In genomic region chr19:45470147-45471081, GRCh38 we compare ENCODE assay signal across 8 cellular contexts. TPM values are rescaled to one million over a fixed set of nuclear protein-coding genes. Genes with fewer than 3 reads are reported as not detected.
DNase-seq lines count a peak whose midpoint lies in the region; ATAC-seq and TF ChIP-seq lines count a peak whose summit lies in the region.

No MANE protein-coding gene starts in this region.

- peaks cover 5% of the 10 kb centered on the region for H3K4me1 ChIP-seq in ectodermal cell (ENCODE audit: control insufficient read depth, insufficient read depth, low read length)

- H3K9me3 Mint-ChIP-seq in T-cell (no peaks in the 10 kb centered on the region), nephron progenitor cell (no peaks in the 10 kb centered on the region)

- H3K27ac Mint-ChIP-seq in T-cell (peak overlapping the region; percentile 93 to 97), nephron progenitor cell (no peak overlapping the region)

- H3K27ac ChIP-seq in ectodermal cell (ENCODE audit: insufficient read depth, low read depth, low read length, poor library complexity, severe bottlenecking) = no peak overlapping the region

- ATAC-seq in T-cell (replicated peaks in 1 of 4) (no peak), HG02623 (IDR thresholded peaks at IDR 0.05; ENCODE audit: unreplicated experiment) (no peak)

- 83 to 84% methylated on average over 37 to 39 of the region's 40 CpGs for WGBS in ectodermal cell, 2 experiments

- TF ChIP-seq CTCF in GM12875 (IDR thresholded peaks at IDR 0.05; ENCODE audit: borderline replicate concordance, insufficient read depth, low read depth, low read length) = no peak
- no peak for TF ChIP-seq CTCF in nephron progenitor cell (IDR thresholded peaks at IDR 0.05)
- no peak for TF ChIP-seq CTCF in GM10248 (IDR thresholded peaks at IDR 0.05; ENCODE audit: control extremely low read depth, extremely low read depth, low read depth, missing control alignments)

- peaks cover 41 to 50% (median 42%) of the 10 kb centered on the region in 3 donors for H3K4me1 Mint-ChIP-seq in T-cell
- H3K4me1 Mint-ChIP-seq in nephron progenitor cell = peaks cover 62% of the 10 kb centered on the region

- H3K36me3 Mint-ChIP-seq in T-cell (peaks cover 34% of the 10 kb centered on the region), nephron progenitor cell (ENCODE audit: low read depth) (no peaks in the 10 kb centered on the region)

- H3K4me3 ChIP-seq in GM12875 (ENCODE audit: low read depth, low read length) (peak overlapping the region; percentile 57), ectodermal cell (ENCODE audit: insufficient read depth, low read depth, low read length) (peak overlapping the region; percentile 55), H7 (ENCODE audit: insufficient read depth, low read depth, low read length) (no peak overlapping the region)

- POLR2A ChIA-PET in T-cell (lab: Charles Lee) (interaction anchor here (0.6 to 3.1 kb wide), 5 partner anchors 8 to 35 kb away, joined by 3 to 48 read pairs (median 7); no protein-coding TSS in a partner anchor), GM10248 (lab: Yijun Ruan, JAX) (interaction anchor here (0.6 to 3.7 kb wide), 8 partner anchors 8 to 171 kb away, joined by 3 to 48 read pairs (median 7); partner anchors contain the start of gene VASP)

- no peaks in the 10 kb centered on the region for H3K9me3 ChIP-seq in ectodermal cell (ENCODE audit: control insufficient read depth, low read length)

- peaks cover 69% of the 10 kb centered on the region for H3K27me3 ChIP-seq in ectodermal cell (ENCODE audit: control insufficient read depth, insufficient read depth, low read length, poor library complexity, severe bottlenecking)
- H3K27me3 ChIP-seq in H7 (ENCODE audit: control insufficient read depth, insufficient read depth, low read length) = peaks cover 14% of the 10 kb centered on the region

- peak in 3 of 34 experiments; percentile 25 to 50 (median 38) for DNase-seq in T-cell
- DNase-seq in nephron progenitor cell = peak; percentile 50
- DNase-seq in GM10248 (ENCODE audit: extremely low spot score) = no peak
- no peak for DNase-seq in H7
- DNase-seq in OCI-M1 (lab: John Stamatoyannopoulos, UW) = no peak

- peaks cover 13 to 16% of the 10 kb centered on the region in 2 donors for H3K27me3 Mint-ChIP-seq in T-cell
- peaks cover 83% of the 10 kb centered on the region for H3K27me3 Mint-ChIP-seq in nephron progenitor cell (ENCODE audit: low read depth, poor library complexity)

- H3K4me3 Mint-ChIP-seq in T-cell (peak overlapping the region; percentile 89 to 95 (median 89)), nephron progenitor cell (peak overlapping the region; percentile 87)

- CTCF ChIA-PET in T-cell (lab: Charles Lee) = interaction anchor here in 1 of 2 donors (1.0 to 4.8 kb wide), 3 partner anchors 8 to 31 kb away, joined by 3 to 31 read pairs (median 24); no protein-coding TSS in a partner anchor
- CTCF ChIA-PET in GM10248 (lab: Yijun Ruan, JAX) = interaction anchor here (1.0 to 11.8 kb wide), 12 partner anchors 7 to 172 kb away, joined by 3 to 339 read pairs (median 6); no protein-coding TSS in a partner anchor

- H3K36me3 ChIP-seq in ectodermal cell (ENCODE audit: control insufficient read depth, insufficient read depth, low read length) = no peaks in the 10 kb centered on the region
- no peaks in the 10 kb centered on the region for H3K36me3 ChIP-seq in H7 (replicated peaks; ENCODE audit: control insufficient read depth, insufficient read depth, low read length)

RNA-seq across cellular contexts. Expression of gene FOSB, which starts 2.6 kb away (rescaled TPM):
- 1,000 to 10,000 TPM in 1 of 5 donors, 100 to 1,000 TPM in 1, 10 to 100 TPM in 1, 1 to 10 TPM in 2; 6.7 to 1,173 (median 10.4) TPM for total RNA-seq in T-cell
- polyA plus RNA-seq in ectodermal cell (2013, experiment 1 of 4) = 5.4 TPM
- 4.4 TPM for polyA plus RNA-seq in ectodermal cell (2013, experiment 2 of 4)
- polyA plus RNA-seq in ectodermal cell (2013, experiment 3 of 4) = 2.6 TPM
- polyA plus RNA-seq in ectodermal cell (2013, experiment 4 of 4) = 3.3 TPM
- 1.6 and 10.3 TPM in 2 replicates for total RNA-seq in H7 (2014; rRNA removed; shearing (Covaris generic))

RNA-seq across cellular contexts. Expression of gene RTN2, which starts 26.4 kb away (rescaled TPM):
- total RNA-seq in T-cell = 1 to 10 TPM; 1.7 to 2.5 (median 2.2) TPM
- polyA plus RNA-seq in ectodermal cell (2013, experiment 1 of 4) = 20.9 TPM
- 23.0 TPM for polyA plus RNA-seq in ectodermal cell (2013, experiment 2 of 4)
- polyA plus RNA-seq in ectodermal cell (2013, experiment 3 of 4) = 18.8 TPM
- 22.9 TPM for polyA plus RNA-seq in ectodermal cell (2013, experiment 4 of 4)
- total RNA-seq in H7 (2014; rRNA removed; shearing (Covaris generic)) = 16.3 and 17.5 TPM in 2 replicates

RNA-seq across cellular contexts. Expression of gene PPM1N, which starts 27.8 kb away (rescaled TPM):
- 10 to 100 TPM in 2 of 5 donors, 1 to 10 TPM in 3; 5.6 to 14.6 (median 10.0) TPM for total RNA-seq in T-cell
- 3.1 TPM for polyA plus RNA-seq in ectodermal cell (2013, experiment 1 of 4)
- 5.4 TPM for polyA plus RNA-seq in ectodermal cell (2013, experiment 2 of 4)
- polyA plus RNA-seq in ectodermal cell (2013, experiment 3 of 4) = 4.1 TPM
- 4.9 TPM for polyA plus RNA-seq in ectodermal cell (2013, experiment 4 of 4)
- total RNA-seq in H7 (2014; rRNA removed; shearing (Covaris generic)) = 4.0 and 9.2 TPM in 2 replicates

RNA-seq across cellular contexts. Expression of gene VASP, which starts 36.9 kb away (rescaled TPM):
- 100 to 1,000 TPM in 3 of 5 donors, 10 to 100 TPM in 2; 77.4 to 113 (median 101) TPM for total RNA-seq in T-cell
- 62.1 TPM for polyA plus RNA-seq in ectodermal cell (2013, experiment 1 of 4)
- 66.3 TPM for polyA plus RNA-seq in ectodermal cell (2013, experiment 2 of 4)
- polyA plus RNA-seq in ectodermal cell (2013, experiment 3 of 4) = 43.8 TPM
- 47.9 TPM for polyA plus RNA-seq in ectodermal cell (2013, experiment 4 of 4)
- 103 and 130 TPM in 2 replicates for total RNA-seq in H7 (2014; rRNA removed; shearing (Covaris generic))

RNA-seq across cellular contexts. Expression of gene ERCC1, which starts 46.7 kb away (rescaled TPM):
- 10 to 100 TPM; 41.7 to 55.4 (median 51.6) TPM for total RNA-seq in T-cell
- polyA plus RNA-seq in ectodermal cell (2013, experiment 1 of 4) = 100 TPM
- polyA plus RNA-seq in ectodermal cell (2013, experiment 2 of 4) = 96.3 TPM
- 66.1 TPM for polyA plus RNA-seq in ectodermal cell (2013, experiment 3 of 4)
- polyA plus RNA-seq in ectodermal cell (2013, experiment 4 of 4) = 76.0 TPM
- 68.5 and 76.6 TPM in 2 replicates for total RNA-seq in H7 (2014; rRNA removed; shearing (Covaris generic))
